10 cellular contexts compared by ENCODE assay signal in the genomic region with DNA sequence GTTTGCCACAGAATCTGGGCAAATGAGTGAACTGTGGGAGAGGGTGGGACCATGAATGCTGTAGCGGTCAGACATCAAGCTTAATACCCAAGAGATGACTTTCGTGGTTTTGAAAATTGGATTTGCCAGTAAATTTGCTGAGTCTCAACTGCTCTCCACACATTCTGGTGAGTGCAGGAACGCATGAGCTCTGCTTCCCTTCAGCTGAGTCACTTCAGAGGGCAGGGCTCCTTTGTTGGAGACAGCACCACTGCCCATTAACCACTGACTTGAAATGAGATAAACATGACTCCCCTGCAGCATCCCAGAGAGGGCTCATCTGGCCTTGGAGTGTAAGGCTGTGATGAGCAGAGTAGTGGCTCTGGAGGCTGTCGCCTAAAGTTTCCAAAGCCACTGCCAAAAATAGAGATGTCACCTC. TPM values are rescaled to one million over a fixed set of nuclear protein-coding genes. Genes with fewer than 3 reads are reported as not detected.
DNase-seq lines count a peak whose midpoint lies in the region; ATAC-seq and TF ChIP-seq lines count a peak whose summit lies in the region.
"Had no signal": no experiment of that assay in that cellular context is flagged by ENCODE, and none has a peak within 500 bp of the region (broad histone marks: within the 10 kb centered on the region; RNA-seq: fewer than 3 reads in every experiment).

No MANE protein-coding gene starts in this region.

- intact Hi-C loops in mammary epithelial cell (cut with micrococcal nuclease): no loop called here
- intact Hi-C loops in activated CD4-positive, alpha-beta T cell treated with anti-CD3 and anti-CD28 coated beads for 36 hours (cut with DNase I, micrococcal nuclease): no loop called here

- H3K18ac ChIP-seq in mesenchymal stem cell (ENCODE audit: low read depth in 1 of 2, low read length in 2 of 2): no peak overlapping the region
- H3K18ac ChIP-seq in neuronal stem cell (ENCODE audit: low read length): no peak overlapping the region

- ATAC-seq in HG02884 (IDR thresholded peaks at IDR 0.05; ENCODE audit: unreplicated experiment): no peak
- ATAC-seq in activated CD4-positive, alpha-beta T cell treated with anti-CD3 and anti-CD28 coated beads for 36 hours: no peak

- peaks cover 65% of the 10 kb centered on the region for H3K36me3 Mint-ChIP-seq in activated CD4-positive, alpha-beta T cell treated with anti-CD3 and anti-CD28 coated beads for 36 hours (ENCODE audit: low read depth)

- H3K9me3 ChIP-seq in mammary epithelial cell (replicated peaks; ENCODE audit: insufficient read depth, low read length) (no peaks in the 10 kb centered on the region), mesenchymal stem cell (ENCODE audit: control insufficient read depth, low read length) (no peaks in the 10 kb centered on the region), neuronal stem cell (replicated peaks in 1 of 2; ENCODE audit: control insufficient read depth in 2 of 2, insufficient read depth in 1 of 2, low read depth in 1 of 2, low read length in 2 of 2) (no peaks in the 10 kb centered on the region)

- no peak overlapping the region for H3K4me2 ChIP-seq in mammary epithelial cell (ENCODE audit: insufficient read depth, low read depth, low read length)
- H3K4me2 ChIP-seq in mesenchymal stem cell (ENCODE audit: low read length, poor library complexity, severe bottlenecking): no peak overlapping the region
- no peak overlapping the region for H3K4me2 ChIP-seq in neuronal stem cell (ENCODE audit: insufficient read depth, low read length, poor library complexity, severe bottlenecking)

- POLR2A ChIA-PET in activated CD4-positive, alpha-beta T cell treated with anti-CD3 and anti-CD28 coated beads for 36 hours (lab: Charles Lee): interaction anchor here (0.6 kb wide), 1 partner anchor 1535 kb away, joined by 3 read pairs; no protein-coding TSS in a partner anchor

- H3K4ac ChIP-seq in mesenchymal stem cell (ENCODE audit: low read depth in 1 of 2, low read length in 2 of 2): no peak overlapping the region
- no peak overlapping the region for H3K4ac ChIP-seq in neuronal stem cell (ENCODE audit: low read length)

- H3K27ac ChIP-seq in mammary epithelial cell (ENCODE audit: insufficient read depth, low read depth, low read length) (no peak overlapping the region), mesenchymal stem cell (ENCODE audit: low read length, poor library complexity, severe bottlenecking) (peak overlapping the region; percentile 76), neuronal stem cell (replicated peaks; ENCODE audit: low read length) (no peak overlapping the region)
- H3K27ac ChIP-seq: SK-N-MC had no signal

- CTCF ChIA-PET in mammary epithelial cell (lab: Charles Lee; ENCODE audit: low non-redundant PET): interaction anchor here (0.6 kb wide), 2 partner anchors 17 to 65 kb away, joined by 3 to 11 read pairs; partner anchors contain the start of gene GFM1
- CTCF ChIA-PET in activated CD4-positive, alpha-beta T cell treated with anti-CD3 and anti-CD28 coated beads for 36 hours (lab: Charles Lee): interaction anchor here (0.7 kb wide), 1 partner anchor 65 kb away, joined by 3 read pairs; no protein-coding TSS in a partner anchor

- no peaks in the 10 kb centered on the region for H3K79me2 ChIP-seq in mammary epithelial cell (ENCODE audit: insufficient read depth, low read length)

- no peak overlapping the region for H2BK15ac ChIP-seq in mesenchymal stem cell (ENCODE audit: low read depth, poor library complexity, severe bottlenecking)
- no peak overlapping the region for H2BK15ac ChIP-seq in neuronal stem cell (ENCODE audit: low read length)

- no peaks in the 10 kb centered on the region for H3K27me3 Mint-ChIP-seq in activated CD4-positive, alpha-beta T cell treated with anti-CD3 and anti-CD28 coated beads for 36 hours

- peaks cover 3% of the 10 kb centered on the region for H3K36me3 ChIP-seq in mammary epithelial cell (ENCODE audit: insufficient read depth, low read length)
- peaks cover 0 to 32% of the 10 kb centered on the region in 2 experiments for H3K36me3 ChIP-seq in mesenchymal stem cell (ENCODE audit: control insufficient read depth in 1 of 2, insufficient read depth in 2 of 2, low read depth in 1 of 2, low read length in 2 of 2)
- peaks cover 2 to 43% of the 10 kb centered on the region in 2 donors for H3K36me3 ChIP-seq in neuronal stem cell (replicated peaks in 1 of 2; ENCODE audit: control insufficient read depth in 2 of 2, insufficient read depth in 2 of 2, low read length in 2 of 2)

- H3K27ac Mint-ChIP-seq in activated CD4-positive, alpha-beta T cell treated with anti-CD3 and anti-CD28 coated beads for 36 hours: no peak overlapping the region

- H3K27me3 ChIP-seq in mammary epithelial cell (ENCODE audit: insufficient read depth, low read length) (no peaks in the 10 kb centered on the region), mesenchymal stem cell (ENCODE audit: control insufficient read depth in 1 of 2, insufficient read depth in 1 of 2, low read length in 2 of 2) (no peaks in the 10 kb centered on the region), neuronal stem cell (ENCODE audit: control insufficient read depth in 3 of 3, insufficient read depth in 3 of 3, low read depth in 1 of 3, low read length in 3 of 3) (no peaks in the 10 kb centered on the region)

- H2AK5ac ChIP-seq in mesenchymal stem cell (ENCODE audit: low read length, severe bottlenecking) (no peak overlapping the region), neuronal stem cell (ENCODE audit: low read depth, low read length) (no peak overlapping the region)

- WGBS in mammary epithelial cell (ENCODE audit: low coverage, missing lambda C conversion rate): 40% methylated on average over 4 of the region's 4 CpGs
- WGBS in mesenchymal stem cell: 10% methylated on average over 4 of the region's 4 CpGs
- no CpG with 5 or more reads among the region's 4 CpGs for WGBS in neuronal stem cell (ENCODE audit: extremely low coverage in 2 of 2, insufficient read length in 2 of 2, insufficient replicate concordance in 1 of 2), 2 donors

- no TSS peak for BruUV-seq in mammary epithelial cell (replicated peaks; lab: Mats Ljungman, UMichigan)

- H4K91ac ChIP-seq in mesenchymal stem cell (ENCODE audit: low read length) (no peak overlapping the region), neuronal stem cell (ENCODE audit: low read depth, low read length, poor library complexity) (no peak overlapping the region)

- H3K4me1 Mint-ChIP-seq in activated CD4-positive, alpha-beta T cell treated with anti-CD3 and anti-CD28 coated beads for 36 hours: peaks cover 30% of the 10 kb centered on the region

- H4K8ac ChIP-seq in mesenchymal stem cell (ENCODE audit: low read length): no peak overlapping the region
- H4K8ac ChIP-seq in neuronal stem cell (ENCODE audit: low read depth, low read length): no peak overlapping the region

- H2AFZ ChIP-seq in mammary epithelial cell (ENCODE audit: low read depth, low read length): no peak overlapping the region
- H2AFZ ChIP-seq in mesenchymal stem cell (ENCODE audit: low read depth, low read length): no peak overlapping the region
- no peak overlapping the region for H2AFZ ChIP-seq in neuronal stem cell (ENCODE audit: low read length)

- H3K79me1 ChIP-seq in mesenchymal stem cell (replicated peaks; ENCODE audit: low read length, poor library complexity, severe bottlenecking): peaks cover 7% of the 10 kb centered on the region
- H3K79me1 ChIP-seq in neuronal stem cell (ENCODE audit: low read depth, low read length): no peaks in the 10 kb centered on the region

- no peaks in the 10 kb centered on the region for H3K9me3 Mint-ChIP-seq in activated CD4-positive, alpha-beta T cell treated with anti-CD3 and anti-CD28 coated beads for 36 hours (ENCODE audit: low read depth)

- H3K23ac ChIP-seq in mesenchymal stem cell (ENCODE audit: low read length in 2 of 2) (no peak overlapping the region), neuronal stem cell (ENCODE audit: low read depth, low read length, poor library complexity) (no peak overlapping the region)

- no peak overlapping the region for H2BK12ac ChIP-seq in mesenchymal stem cell (ENCODE audit: low read length in 2 of 2)
- H2BK12ac ChIP-seq in neuronal stem cell (ENCODE audit: low read length): no peak overlapping the region

- H2BK120ac ChIP-seq in mesenchymal stem cell (ENCODE audit: low read depth, low read length): no peak overlapping the region
- no peak overlapping the region for H2BK120ac ChIP-seq in neuronal stem cell (ENCODE audit: low read depth, low read length)

- H4K20me1 ChIP-seq in mammary epithelial cell (ENCODE audit: insufficient read depth, low read length): no peaks in the 10 kb centered on the region

- H3K9ac ChIP-seq in mammary epithelial cell (ENCODE audit: insufficient read depth, low read length) (no peak overlapping the region), mesenchymal stem cell (ENCODE audit: low read length) (peak overlapping the region; percentile 75), neuronal stem cell (ENCODE audit: low read depth, low read length, poor library complexity) (no peak overlapping the region)

- H2BK5ac ChIP-seq in mesenchymal stem cell (ENCODE audit: low read depth, low read length, poor library complexity, severe bottlenecking) (no peak overlapping the region), neuronal stem cell (ENCODE audit: low read length) (no peak overlapping the region)

- dilution Hi-C loops in mammary epithelial cell (cut with HindIII; ENCODE audit: low sequenced_read_pairs): no loop called here

- no peak overlapping the region for H3K4me3 ChIP-seq in AG09309 (ENCODE audit: control insufficient read depth, low read depth, low read length)
- no peak overlapping the region for H3K4me3 ChIP-seq in mammary epithelial cell (replicated peaks in 1 of 3; ENCODE audit: insufficient read depth in 1 of 3, low read depth in 2 of 3, low read length in 3 of 3)
- H3K4me3 ChIP-seq in mesenchymal stem cell (ENCODE audit: insufficient read depth in 1 of 2, low read depth in 1 of 2, low read length in 2 of 2): no peak overlapping the region
- H3K4me3 ChIP-seq in neuronal stem cell (ENCODE audit: low read length in 2 of 2): no peak overlapping the region
- H3K4me3 ChIP-seq: SK-N-MC had no signal

- no peak overlapping the region for H3K4me3 Mint-ChIP-seq in activated CD4-positive, alpha-beta T cell treated with anti-CD3 and anti-CD28 coated beads for 36 hours

- in situ Hi-C loops in mammary epithelial cell (cut with MboI; ENCODE audit: low sequenced_read_pairs in 2 of 2): no loop called here

- H3K14ac ChIP-seq in mesenchymal stem cell (ENCODE audit: low read length in 2 of 2) (no peak overlapping the region), neuronal stem cell (ENCODE audit: low read length) (no peak overlapping the region)

- H3K4me1 ChIP-seq in mammary epithelial cell (ENCODE audit: insufficient read depth, low read length) (peaks cover 33% of the 10 kb centered on the region), mesenchymal stem cell (ENCODE audit: control insufficient read depth, insufficient read depth, low read depth, low read length) (peaks cover 10% of the 10 kb centered on the region), neuronal stem cell (ENCODE audit: control insufficient read depth in 2 of 2, insufficient read depth in 1 of 2, low read depth in 1 of 2, low read length in 2 of 2) (peaks cover 0 to 5% of the 10 kb centered on the region in 2 donors)

- peak; percentile 99 for DNase-seq in AG09309 (ENCODE audit: low read depth)
- DNase-seq in LoVo (ENCODE audit: low spot score): peak; percentile 20
- DNase-seq in mammary epithelial cell: peak; percentile 90
- DNase-seq in mesenchymal stem cell: peak; percentile 94
- DNase-seq in neuronal stem cell (ENCODE audit: low spot score): no peak
- no peak for DNase-seq in DMS53 (lab: John Stamatoyannopoulos, UW)
- DNase-seq in activated CD4-positive, alpha-beta T cell treated with anti-CD3 and anti-CD28 coated beads for 36 hours: no peak
- DNase-seq: NCI-H1694 had no signal

- no peak for TF ChIP-seq CTCF in AG09309 (IDR thresholded peaks at IDR 0.05; ENCODE audit: control insufficient read depth, insufficient read depth, low read depth, low read length, missing control alignments)
- TF ChIP-seq CTCF in mammary epithelial cell (conservative IDR thresholded peaks at IDR 0.05 in 1 of 2, IDR thresholded peaks at IDR 0.05 in 1 of 2; ENCODE audit: extremely low read depth in 1 of 2, insufficient read depth in 1 of 2, low read depth in 1 of 2, low read length in 2 of 2): no peak

RNA-seq across cellular contexts. Expression of gene RARRES1, which starts 22.6 kb away (rescaled TPM):
- 10 to 100 TPM in 1 of 2 donors, under 1 TPM in 1; 0.52 to 24.3 TPM for total RNA-seq in mammary epithelial cell
- polyA plus RNA-seq in mammary epithelial cell: 0.67 TPM
- polyA minus RNA-seq in mammary epithelial cell: not detected
- polyA plus RNA-seq in mesenchymal stem cell (2013, experiment 1 of 2): 1.3 TPM
- 0.63 TPM for polyA plus RNA-seq in mesenchymal stem cell (2013, experiment 2 of 2)
- polyA plus RNA-seq in neuronal stem cell (2013, experiment 1 of 2): 0.89 TPM
- polyA plus RNA-seq in neuronal stem cell (2013, experiment 2 of 2): 0.96 TPM
- not detected for total RNA-seq in activated CD4-positive, alpha-beta T cell treated with anti-CD3 and anti-CD28 coated beads for 36 hours

RNA-seq across cellular contexts. Expression of gene LXN, which starts 37.2 kb away (rescaled TPM):
- total RNA-seq in mammary epithelial cell: 1 to 10 TPM; 6.4 to 9.2 TPM
- polyA plus RNA-seq in mammary epithelial cell: 6.8 TPM
- polyA minus RNA-seq in mammary epithelial cell: 2.0 TPM
- polyA plus RNA-seq in mesenchymal stem cell (2013, experiment 1 of 2): 21.3 TPM
- 21.1 TPM for polyA plus RNA-seq in mesenchymal stem cell (2013, experiment 2 of 2)
- 8.8 TPM for polyA plus RNA-seq in neuronal stem cell (2013, experiment 1 of 2)
- polyA plus RNA-seq in neuronal stem cell (2013, experiment 2 of 2): 9.7 TPM
- total RNA-seq in activated CD4-positive, alpha-beta T cell treated with anti-CD3 and anti-CD28 coated beads for 36 hours: 10 to 100 TPM; 12.5 to 13.9 TPM

Comparison
In these comparisons a context has a peak if more than half of its experiments do, and no peak if none do; other contexts are left out.
1. DNase-seq: peak in AG09309 (single experiment), LoVo (single experiment), mammary epithelial cell (single experiment) and mesenchymal stem cell (single experiment); none in neuronal stem cell (single experiment), DMS53 (single experiment) and activated CD4-positive, alpha-beta T cell treated with anti-CD3 and anti-CD28 coated beads for 36 hours (single experiment).